ENCODE assay signal across 18 cellular contexts in the genomic region with DNA sequence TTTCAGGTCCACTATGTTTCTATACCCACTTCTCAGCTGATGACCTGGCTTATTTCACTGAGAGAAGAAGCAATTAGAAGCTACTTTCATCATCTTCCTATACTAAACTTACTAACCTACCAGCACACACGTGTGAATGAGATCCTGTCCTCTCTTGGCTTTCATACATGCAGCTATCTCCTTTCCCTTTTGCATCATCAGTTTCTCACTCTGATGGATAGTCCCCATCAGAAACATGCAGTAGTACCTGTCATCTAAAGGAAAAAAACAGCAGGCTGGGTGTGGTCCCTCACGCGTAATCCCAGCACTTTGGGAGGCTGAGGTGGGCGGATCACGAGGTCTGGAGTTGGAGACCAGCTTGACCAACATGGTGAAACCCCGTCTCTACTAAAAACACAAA.
"Had no signal": no experiment of that assay in that cellular context is flagged by ENCODE, and none has a peak within 500 bp of the region (broad histone marks: within the 10 kb centered on the region; RNA-seq: fewer than 3 reads in every experiment).

No MANE protein-coding gene starts in this region.

- H3K27me3 Mint-ChIP-seq: dendritic cell treated with granulocyte-macrophage colony-stimulating factor and Interleukin-4, amounts not matched to agents 40 ng/mL and 50 ng/mL, for 4 days had no signal

- H2AFZ ChIP-seq: parathyroid adenoma had no signal

- H3K27me3 ChIP-seq: heart right ventricle, sigmoid colon, transverse colon, vagina had no signal

- DNase-seq: activated CD4-positive, alpha-beta T cell treated with anti-CD3 and anti-CD28 coated beads, Interleukin-2, amount 50 U/mL, for 4 hours; activated effector memory CD4-positive, alpha-beta T cell treated with anti-CD3 and anti-CD28 coated beads, Interleukin-2, amount 50 U/mL, for 16 hours; activated T-cell treated with anti-CD3 and anti-CD28 coated beads, Interleukin-2, amount 50 U/mL, for 72 hours; effector memory CD4-positive, alpha-beta T cell; heart right ventricle; sigmoid colon; stimulated activated CD8-positive, alpha-beta memory T cell treated with anti-CD3 and anti-CD28 coated beads, Interleukin-4, amount 100 ng/mL, for 48 hours; stimulated activated naive CD8-positive, alpha-beta T cell treated with anti-CD3 and anti-CD28 coated beads, Interleukin-15, Interleukin-2, amounts not matched to agents 100 U/mL and 50 U/mL, for 24 hours; T-helper 2 cell; transverse colon had no signal

- H3K4me1 ChIP-seq: parathyroid adenoma had no signal

- H3K36me3 ChIP-seq: cardiac muscle cell, heart right ventricle, neutrophil, sigmoid colon, transverse colon, vagina had no signal

- H3K4me3 Mint-ChIP-seq: activated naive CD4-positive, alpha-beta T cell treated with anti-CD3 and anti-CD28 coated beads, Interleukin-2, amount 50 U/mL, for 24 hours; activated T-cell treated with anti-CD3 and anti-CD28 coated beads, Interleukin-2, amount 50 U/mL, for 72 hours; dendritic cell treated with granulocyte-macrophage colony-stimulating factor and Interleukin-4, amounts not matched to agents 40 ng/mL and 50 ng/mL, for 4 days; natural killer cell treated with Interleukin-12 subunit alpha and Interleukin-12 subunit beta and Interleukin-15 and Interleukin-18, amount 100 ng/mL, for 72 hours had no signal

- H3K27ac ChIP-seq: cardiac muscle cell, neutrophil, parathyroid adenoma, vagina had no signal

- H3K27ac Mint-ChIP-seq: activated naive CD4-positive, alpha-beta T cell treated with anti-CD3 and anti-CD28 coated beads, Interleukin-2, amount 50 U/mL, for 24 hours; activated T-cell treated with anti-CD3 and anti-CD28 coated beads, Interleukin-2, amount 50 U/mL, for 72 hours; dendritic cell treated with granulocyte-macrophage colony-stimulating factor and Interleukin-4, amounts not matched to agents 40 ng/mL and 50 ng/mL, for 4 days; natural killer cell treated with Interleukin-12 subunit alpha and Interleukin-12 subunit beta and Interleukin-15 and Interleukin-18, amount 100 ng/mL, for 72 hours had no signal

- H3K79me2 ChIP-seq: parathyroid adenoma had no signal

- ATAC-seq: activated T-cell treated with anti-CD3 and anti-CD28 coated beads, Interleukin-2, amount 50 U/mL, for 72 hours; natural killer cell treated with Interleukin-12 subunit alpha and Interleukin-12 subunit beta and Interleukin-15 and Interleukin-18, amount 100 ng/mL, for 72 hours; stimulated activated naive CD8-positive, alpha-beta T cell treated with anti-CD3 and anti-CD28 coated beads, Interleukin-15, Interleukin-2, amounts not matched to agents 100 U/mL and 50 U/mL, for 24 hours had no signal

- H3K4me1 Mint-ChIP-seq: activated naive CD4-positive, alpha-beta T cell treated with anti-CD3 and anti-CD28 coated beads, Interleukin-2, amount 50 U/mL, for 24 hours had no signal

- H3K4me3 ChIP-seq: cardiac muscle cell, heart right ventricle, sigmoid colon, transverse colon, vagina had no signal

- H3K9me3 ChIP-seq: neutrophil, sigmoid colon, transverse colon, vagina had no signal

- H3K9ac ChIP-seq: parathyroid adenoma had no signal

- FAIRE-seq: frontal cortex had no signal
